34 cellular contexts compared by ENCODE assay signal in genomic region chr4:151935411-151935810, GRCh38.
"Had no signal": no experiment of that assay in that cellular context is flagged by ENCODE, and none has a peak within 500 bp of the region (broad histone marks: within the 10 kb centered on the region; RNA-seq: fewer than 3 reads in every experiment).

No MANE protein-coding gene starts in this region.

- H3K27me3 ChIP-seq: adrenal gland, ascending aorta, body of pancreas, brain microvascular endothelial cell, breast epithelium, cardiac muscle cell had no signal

- DNase-seq: activated effector memory CD4-positive, alpha-beta T cell treated with anti-CD3 and anti-CD28 coated beads, Interleukin-2, amount 50 U/mL, for 16 hours; activated effector memory CD4-positive, alpha-beta T cell treated with Interleukin-2 at 50 U/mL for 16 hours; activated gamma-delta T cell; activated gamma-delta T cell treated with Interleukin-2 at 50 U/mL for 16 hours; activated naive CD4-positive, alpha-beta T cell; activated naive CD4-positive, alpha-beta T cell treated with anti-CD3 and anti-CD28 coated beads for 36 hours; activated naive CD4-positive, alpha-beta T cell treated with anti-CD3 and anti-CD28 coated beads, Interleukin-2, amount 10 ng/mL, durations not matched to agents 7 days and 5 days; activated naive CD4-positive, alpha-beta T cell treated with anti-CD3 and anti-CD28 coated beads, Interleukin-2, amount 50 U/mL, for 16 hours; activated naive CD4-positive, alpha-beta T cell treated with Interleukin-2 at 50 U/mL for 16 hours; activated naive CD8-positive, alpha-beta T cell treated with anti-CD3 and anti-CD28 coated beads for 36 hours; activated naive CD8-positive, alpha-beta T cell treated with anti-CD3 and anti-CD28 coated beads, Interleukin-2, amount 10 ng/mL, durations not matched to agents 7 days and 5 days; activated T-cell treated with anti-CD3 and anti-CD28 coated beads, Interleukin-2, amount 50 U/mL, for 1 hour; activated T-cell treated with anti-CD3 and anti-CD28 coated beads, Interleukin-2, amount 50 U/mL, for 24 hours; activated T-cell treated with anti-CD3 and anti-CD28 coated beads, Interleukin-2, amount 50 U/mL, for 4 hours; activated T-cell treated with anti-CD3 and anti-CD28 coated beads, Interleukin-2, amount 50 U/mL, for 48 hours; activated T-cell treated with anti-CD3 and anti-CD28 coated beads, Interleukin-2, amount 50 U/mL, for 72 hours; adrenal gland; amniotic stem cell; anterior cingulate cortex; aorta; body of pancreas; brain microvascular endothelial cell; central memory CD4-positive, alpha-beta T cell had no signal

- H3K36me3 Mint-ChIP-seq: activated naive CD4-positive, alpha-beta T cell treated with anti-CD3 and anti-CD28 coated beads, Interleukin-2, amount 10 ng/mL, durations not matched to agents 7 days and 5 days; activated naive CD4-positive, alpha-beta T cell treated with anti-CD3 and anti-CD28 coated beads, Interleukin-2, amount 50 U/mL, for 24 hours; activated naive CD4-positive, alpha-beta T cell treated with anti-CD3 and anti-CD28 coated beads, Interleukin-2, amount 50 U/mL, for 72 hours; activated naive CD8-positive, alpha-beta T cell; activated naive CD8-positive, alpha-beta T cell treated with anti-CD3 and anti-CD28 coated beads for 36 hours; brain had no signal

- H3K4me3 Mint-ChIP-seq: activated naive CD4-positive, alpha-beta T cell treated with anti-CD3 and anti-CD28 coated beads for 36 hours; activated naive CD4-positive, alpha-beta T cell treated with anti-CD3 and anti-CD28 coated beads, Interleukin-2, amount 10 ng/mL, durations not matched to agents 7 days and 5 days; activated naive CD4-positive, alpha-beta T cell treated with anti-CD3 and anti-CD28 coated beads, Interleukin-2, amount 50 U/mL, for 24 hours; activated naive CD8-positive, alpha-beta T cell; activated naive CD8-positive, alpha-beta T cell treated with anti-CD3 and anti-CD28 coated beads for 36 hours; activated naive CD8-positive, alpha-beta T cell treated with anti-CD3 and anti-CD28 coated beads, Interleukin-2, amount 10 ng/mL, durations not matched to agents 7 days and 5 days; activated T-cell treated with anti-CD3 and anti-CD28 coated beads, Interleukin-2, amount 50 U/mL, for 24 hours; activated T-cell treated with anti-CD3 and anti-CD28 coated beads, Interleukin-2, amount 50 U/mL, for 4 hours; activated T-cell treated with anti-CD3 and anti-CD28 coated beads, Interleukin-2, amount 50 U/mL, for 72 hours; activated T-helper 1 cell treated with anti-CD3 and anti-CD28 coated beads, Interleukin-12 subunit alpha, Interleukin-12 subunit beta, Interleukin-2, Interleukin-4 antibody, amounts not matched to agents 30 ng/mL and 10 ng/mL and 1 ng/mL, durations not matched to agents 14 hours and 24 hours and 36 hours; activated T-helper 17 cell treated with anti-CD3 and anti-CD28 coated beads, Interleukin-2, amount 50 U/mL, for 72 hours; brain; central memory CD8-positive, alpha-beta T cell had no signal

- H3K27ac Mint-ChIP-seq: activated naive CD4-positive, alpha-beta T cell treated with anti-CD3 and anti-CD28 coated beads for 36 hours; activated naive CD4-positive, alpha-beta T cell treated with anti-CD3 and anti-CD28 coated beads, Interleukin-2, amount 10 ng/mL, durations not matched to agents 7 days and 5 days; activated naive CD4-positive, alpha-beta T cell treated with anti-CD3 and anti-CD28 coated beads, Interleukin-2, amount 50 U/mL, for 24 hours; activated naive CD4-positive, alpha-beta T cell treated with anti-CD3 and anti-CD28 coated beads, Interleukin-2, amount 50 U/mL, for 72 hours; activated naive CD8-positive, alpha-beta T cell; activated naive CD8-positive, alpha-beta T cell treated with anti-CD3 and anti-CD28 coated beads for 36 hours; activated naive CD8-positive, alpha-beta T cell treated with anti-CD3 and anti-CD28 coated beads, Interleukin-2, amount 10 ng/mL, durations not matched to agents 7 days and 5 days; activated T-cell treated with anti-CD3 and anti-CD28 coated beads, Interleukin-2, amount 50 U/mL, for 24 hours; activated T-cell treated with anti-CD3 and anti-CD28 coated beads, Interleukin-2, amount 50 U/mL, for 72 hours; activated T-helper 1 cell treated with anti-CD3 and anti-CD28 coated beads, Interleukin-12 subunit alpha, Interleukin-12 subunit beta, Interleukin-2, Interleukin-4 antibody, amounts not matched to agents 30 ng/mL and 10 ng/mL and 1 ng/mL, durations not matched to agents 14 hours and 24 hours and 36 hours; activated T-helper 17 cell treated with anti-CD3 and anti-CD28 coated beads, Interleukin-2, amount 50 U/mL, for 72 hours; activated T-helper 2 cell treated with anti-CD3 and anti-CD28 coated beads, Interferon-gamma antibody, Interleukin-2, Interleukin-4, amounts not matched to agents 10 μg/mL and 5 μg/mL and 100 μg/mL, durations not matched to agents 14 hours and 24 hours and 36 hours had no signal

- H3K9me3 Mint-ChIP-seq: activated naive CD4-positive, alpha-beta T cell treated with anti-CD3 and anti-CD28 coated beads for 36 hours; activated naive CD4-positive, alpha-beta T cell treated with anti-CD3 and anti-CD28 coated beads, Interleukin-2, amount 10 ng/mL, durations not matched to agents 7 days and 5 days; activated naive CD4-positive, alpha-beta T cell treated with anti-CD3 and anti-CD28 coated beads, Interleukin-2, amount 50 U/mL, for 24 hours; activated naive CD8-positive, alpha-beta T cell treated with anti-CD3 and anti-CD28 coated beads for 36 hours; activated naive CD8-positive, alpha-beta T cell treated with anti-CD3 and anti-CD28 coated beads, Interleukin-2, amount 10 ng/mL, durations not matched to agents 7 days and 5 days; activated T-cell treated with anti-CD3 and anti-CD28 coated beads, Interleukin-2, amount 50 U/mL, for 24 hours; activated T-cell treated with anti-CD3 and anti-CD28 coated beads, Interleukin-2, amount 50 U/mL, for 4 hours; activated T-helper 1 cell treated with anti-CD3 and anti-CD28 coated beads, Interleukin-12 subunit alpha, Interleukin-12 subunit beta, Interleukin-2, Interleukin-4 antibody, amounts not matched to agents 30 ng/mL and 10 ng/mL and 1 ng/mL, durations not matched to agents 14 hours and 24 hours and 36 hours; activated T-helper 17 cell treated with anti-CD3 and anti-CD28 coated beads, Interleukin-2, amount 50 U/mL, for 72 hours; activated T-helper 2 cell treated with anti-CD3 and anti-CD28 coated beads, Interferon-gamma antibody, Interleukin-2, Interleukin-4, amounts not matched to agents 10 μg/mL and 5 μg/mL and 100 μg/mL, durations not matched to agents 14 hours and 24 hours and 36 hours; central memory CD8-positive, alpha-beta T cell had no signal

- ATAC-seq: activated naive CD4-positive, alpha-beta T cell treated with anti-CD3 and anti-CD28 coated beads, Interleukin-2, amount 50 U/mL, for 72 hours; activated T-cell treated with anti-CD3 and anti-CD28 coated beads, Interleukin-2, amount 50 U/mL, for 4 hours; activated T-cell treated with anti-CD3 and anti-CD28 coated beads, Interleukin-2, amount 50 U/mL, for 72 hours; activated T-helper 17 cell treated with anti-CD3 and anti-CD28 coated beads, Interleukin-2, amount 50 U/mL, for 72 hours; body of pancreas had no signal

- H3K4me3 ChIP-seq: adrenal gland, ascending aorta, body of pancreas, breast epithelium, cardiac muscle cell had no signal

- H3K36me3 ChIP-seq: adrenal gland, ascending aorta, brain microvascular endothelial cell, breast epithelium, cardiac muscle cell had no signal

- H3K27me3 Mint-ChIP-seq: activated naive CD4-positive, alpha-beta T cell treated with anti-CD3 and anti-CD28 coated beads, Interleukin-2, amount 10 ng/mL, durations not matched to agents 7 days and 5 days; activated naive CD4-positive, alpha-beta T cell treated with anti-CD3 and anti-CD28 coated beads, Interleukin-2, amount 50 U/mL, for 24 hours; activated naive CD8-positive, alpha-beta T cell; activated naive CD8-positive, alpha-beta T cell treated with anti-CD3 and anti-CD28 coated beads for 36 hours; activated naive CD8-positive, alpha-beta T cell treated with anti-CD3 and anti-CD28 coated beads, Interleukin-2, amount 10 ng/mL, durations not matched to agents 7 days and 5 days; activated T-cell treated with anti-CD3 and anti-CD28 coated beads, Interleukin-2, amount 50 U/mL, for 24 hours; activated T-helper 17 cell treated with anti-CD3 and anti-CD28 coated beads, Interleukin-2, amount 50 U/mL, for 72 hours; brain; central memory CD8-positive, alpha-beta T cell had no signal

- H3K9me3 ChIP-seq: adrenal gland, ascending aorta, body of pancreas, breast epithelium had no signal

- H3K4me1 ChIP-seq: adrenal gland, ascending aorta, body of pancreas, breast epithelium had no signal
